Comparison of ENCODE assay signal across 1 cellular context in genomic region chr10:11714750-11715365, GRCh38.
TF ChIP-seq lines count a peak whose summit lies in the region.

No MANE protein-coding gene starts in this region.

TF ChIP-seq in HepG2, 621 proteins besides CTCF, POLR2A, EP300 and RAD21 (continued from another document):
- TF ChIP-seq ZNF24 (IDR thresholded peaks at IDR 0.05) (no peak), ZBTB38 (CRISPR knock-in tag; IDR thresholded peaks at IDR 0.05) (peak; percentile 67; the same call in 1 of the 2 replicates), ZBTB1 (CRISPR knock-in tag; IDR thresholded peaks at IDR 0.05; ENCODE audit: borderline replicate concordance) (no peak), TRIM24 (CRISPR knock-in tag; IDR thresholded peaks at IDR 0.05) (no peak; the same call in 1 of the 2 replicates), JUN (CRISPR knock-in tag; IDR thresholded peaks at IDR 0.05) (peak; percentile 27; the same call in 1 of the 2 replicates), SRY (CRISPR knock-in tag; IDR thresholded peaks at IDR 0.05) (0 out of 2 replicates have a peak, but pooled peaks have one; percentile 60), BHLHE40 (IDR thresholded peaks at IDR 0.05; ENCODE audit: low read length) (peak; percentile 85), ZMYM4 (CRISPR knock-in tag; IDR thresholded peaks at IDR 0.05) (peak; percentile 80), ZNF430 (CRISPR knock-in tag; IDR thresholded peaks at IDR 0.05) (0 out of 2 replicates have a peak, but pooled peaks have one; percentile 54), ZNF354B (CRISPR knock-in tag; IDR thresholded peaks at IDR 0.05) (no peak), ZBTB26 (CRISPR knock-in tag; IDR thresholded peaks at IDR 0.05; ENCODE audit: borderline replicate concordance) (no peak), POLR2G (IDR thresholded peaks at IDR 0.05; ENCODE audit: low read depth, low read length) (peak; percentile 79), ZBTB3 (CRISPR knock-in tag; IDR thresholded peaks at IDR 0.05; ENCODE audit: borderline replicate concordance, low read depth) (peak; percentile 98; the same call in 1 of the 2 replicates), E2F5 (CRISPR knock-in tag; conservative IDR thresholded peaks at IDR 0.05) (no peak), ESRRA (CRISPR knock-in tag; IDR thresholded peaks at IDR 0.05; ENCODE audit: low read depth) (peak; percentile 63; the same call in 1 of the 2 replicates), ZNF350 (CRISPR knock-in tag; IDR thresholded peaks at IDR 0.05; ENCODE audit: borderline replicate concordance, low read depth) (no peak), TBX3 (IDR thresholded peaks at IDR 0.05; ENCODE audit: borderline replicate concordance) (peak; percentile 25; the same call in 1 of the 2 replicates), ZNF800 (CRISPR knock-in tag; IDR thresholded peaks at IDR 0.05) (no peak), JUND (CRISPR knock-in tag; IDR thresholded peaks at IDR 0.05) (0 out of 2 replicates have a peak, but pooled peaks have one; percentile 19), FOXP4 (CRISPR knock-in tag; IDR thresholded peaks at IDR 0.05) (peak; percentile 42; the same call in 1 of the 2 replicates), ZNF567 (CRISPR knock-in tag; IDR thresholded peaks at IDR 0.05; ENCODE audit: borderline replicate concordance) (no peak), HNF1A (IDR thresholded peaks at IDR 0.05; ENCODE audit: low read depth) (no peak), HNF1A (CRISPR knock-in tag; IDR thresholded peaks at IDR 0.05; ENCODE audit: borderline replicate concordance) (peak; percentile 66; the same call in 1 of the 2 replicates), ZZZ3 (CRISPR knock-in tag; IDR thresholded peaks at IDR 0.05; ENCODE audit: borderline replicate concordance) (no peak), BORCS8-MEF2B (CRISPR knock-in tag; IDR thresholded peaks at IDR 0.05) (0 out of 2 replicates have a peak, but pooled peaks have one; percentile 17), NCOR1 (IDR thresholded peaks at IDR 0.05; ENCODE audit: borderline replicate concordance, low read length) (peak; percentile 75; the same call in 1 of the 2 replicates), TAF1 (CRISPR knock-in tag; IDR thresholded peaks at IDR 0.05) (peak; percentile 52; the same call in 1 of the 2 replicates), ZFP1 (CRISPR knock-in tag; IDR thresholded peaks at IDR 0.05) (no peak), ZFX (CRISPR knock-in tag; IDR thresholded peaks at IDR 0.05; ENCODE audit: low read depth) (peak; percentile 13; the same call in 1 of the 2 replicates), ZNF34 (CRISPR knock-in tag; IDR thresholded peaks at IDR 0.05; ENCODE audit: borderline replicate concordance) (no peak), MAFG (CRISPR knock-in tag; IDR thresholded peaks at IDR 0.05) (no peak), MTA1 (CRISPR knock-in tag; IDR thresholded peaks at IDR 0.05; ENCODE audit: borderline replicate concordance) (peak; percentile 87; the same call in 1 of the 2 replicates), CBX5 (CRISPR knock-in tag; IDR thresholded peaks at IDR 0.05; ENCODE audit: borderline replicate concordance) (no peak), ZNF773 (CRISPR knock-in tag; IDR thresholded peaks at IDR 0.05; ENCODE audit: borderline replicate concordance) (no peak), ZMYM3 (CRISPR knock-in tag; IDR thresholded peaks at IDR 0.05) (peak; percentile 82)
